In the genomic region with DNA sequence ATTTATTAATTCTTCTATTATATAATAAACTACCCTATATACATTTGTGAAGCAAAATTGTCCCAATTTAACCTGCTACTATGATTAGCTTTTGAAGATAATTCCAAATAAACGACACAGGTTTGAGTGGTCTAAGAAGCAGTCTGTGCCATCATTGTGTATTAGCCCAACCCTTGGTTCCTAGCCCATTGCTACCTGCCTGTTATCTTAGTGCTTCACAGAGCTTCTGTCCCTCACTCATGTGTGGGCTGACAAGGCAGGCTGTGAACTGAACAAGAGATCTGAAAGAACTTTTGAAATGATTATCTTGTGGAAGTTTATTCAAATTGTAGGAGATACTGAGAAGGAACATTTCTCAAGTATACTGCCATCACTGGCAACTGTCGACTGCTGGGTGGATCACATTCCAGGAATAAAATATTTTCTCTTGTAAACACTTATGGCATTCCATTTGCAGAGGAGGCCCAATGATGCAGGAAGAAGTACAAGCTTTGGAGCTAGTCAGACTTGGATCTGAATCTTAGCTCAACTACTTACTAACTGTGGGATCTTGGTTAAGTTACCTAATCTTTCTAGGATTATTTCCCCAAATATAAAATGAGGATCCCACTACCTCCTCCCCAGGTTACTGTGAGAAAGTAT, we compare ENCODE assay signal across 1 cellular context.
TF ChIP-seq lines count a peak whose summit lies in the region.

No MANE protein-coding gene starts in this region.

TF ChIP-seq in A549, 52 proteins besides CTCF, POLR2A, EP300 and RAD21 (continued from another document):
- TF ChIP-seq GATA3 (IDR thresholded peaks at IDR 0.05; ENCODE audit: borderline replicate concordance) (no peak), HDAC2 (IDR thresholded peaks at IDR 0.05) (no peak), ZNF302 (CRISPR knock-in tag; IDR thresholded peaks at IDR 0.05) (no peak)
